In genomic region chr18:67261931-67262552, GRCh38 we compare ENCODE assay signal across 21 cellular contexts.
DNase-seq lines count a peak whose midpoint lies in the region; ATAC-seq and TF ChIP-seq lines count a peak whose summit lies in the region.
"Had no signal": no experiment of that assay in that cellular context is flagged by ENCODE, and none has a peak within 500 bp of the region (broad histone marks: within the 10 kb centered on the region; RNA-seq: fewer than 3 reads in every experiment).

No MANE protein-coding gene starts in this region.

- no peak overlapping the region for H3K4me3 Mint-ChIP-seq in activated CD4-positive, alpha-beta memory T cell treated with anti-CD3 and anti-CD28 coated beads, Interleukin-2, amount 10 ng/mL, durations not matched to agents 7 days and 5 days
- no peak overlapping the region for H3K4me3 Mint-ChIP-seq in activated CD4-positive, alpha-beta memory T cell treated with anti-CD3 and anti-CD28 coated beads for 36 hours
- no peak overlapping the region for H3K4me3 Mint-ChIP-seq in activated CD8-positive, alpha-beta T cell treated with anti-CD3 and anti-CD28 coated beads, Interleukin-2, amount 10 ng/mL, durations not matched to agents 7 days and 5 days
- H3K4me3 Mint-ChIP-seq: activated T-helper 1 cell treated with anti-CD3 and anti-CD28 coated beads, Interleukin-12 subunit alpha, Interleukin-12 subunit beta, Interleukin-2, Interleukin-4 antibody, amounts not matched to agents 30 ng/mL and 10 ng/mL and 1 ng/mL, durations not matched to agents 14 hours and 24 hours and 36 hours; HFFc6; IgD-negative memory B cell had no signal

- no peak overlapping the region for H3K9ac ChIP-seq in parathyroid adenoma
- H3K9ac ChIP-seq: BLaER1 treated with 17β-estradiol and CSF1 and Interleukin-3, amounts not matched to agents 10 nM and 100 nM had no signal

- CTCF ChIA-PET in activated CD4-positive, alpha-beta memory T cell treated with anti-CD3 and anti-CD28 coated beads, Interleukin-2, amount 10 ng/mL, durations not matched to agents 7 days and 5 days (lab: Charles Lee): no interaction called here
- CTCF ChIA-PET in activated CD4-positive, alpha-beta memory T cell treated with anti-CD3 and anti-CD28 coated beads for 36 hours (lab: Charles Lee): interaction anchor here (0.7 kb wide), 1 partner anchor 65 kb away, joined by 3 read pairs; no protein-coding TSS in a partner anchor
- CTCF ChIA-PET in activated CD8-positive, alpha-beta T cell treated with anti-CD3 and anti-CD28 coated beads, Interleukin-2, amount 10 ng/mL, durations not matched to agents 7 days and 5 days (lab: Charles Lee): no interaction called here

- POLR2A ChIA-PET in activated CD4-positive, alpha-beta memory T cell treated with anti-CD3 and anti-CD28 coated beads, Interleukin-2, amount 10 ng/mL, durations not matched to agents 7 days and 5 days (lab: Charles Lee): no interaction called here
- POLR2A ChIA-PET in activated CD4-positive, alpha-beta memory T cell treated with anti-CD3 and anti-CD28 coated beads for 36 hours (lab: Charles Lee): no interaction called here
- POLR2A ChIA-PET in activated CD8-positive, alpha-beta T cell treated with anti-CD3 and anti-CD28 coated beads, Interleukin-2, amount 10 ng/mL, durations not matched to agents 7 days and 5 days (lab: Charles Lee): no interaction called here

- H3K4me1 ChIP-seq in parathyroid adenoma: no peaks in the 10 kb centered on the region

- H3K27ac Mint-ChIP-seq in activated CD4-positive, alpha-beta memory T cell treated with anti-CD3 and anti-CD28 coated beads, Interleukin-2, amount 10 ng/mL, durations not matched to agents 7 days and 5 days: peak overlapping the region; percentile 32
- H3K27ac Mint-ChIP-seq in activated CD4-positive, alpha-beta memory T cell treated with anti-CD3 and anti-CD28 coated beads for 36 hours: no peak overlapping the region
- H3K27ac Mint-ChIP-seq in activated CD8-positive, alpha-beta T cell treated with anti-CD3 and anti-CD28 coated beads, Interleukin-2, amount 10 ng/mL, durations not matched to agents 7 days and 5 days: peak overlapping the region; percentile 76
- H3K27ac Mint-ChIP-seq: activated T-helper 1 cell treated with anti-CD3 and anti-CD28 coated beads, Interleukin-12 subunit alpha, Interleukin-12 subunit beta, Interleukin-2, Interleukin-4 antibody, amounts not matched to agents 30 ng/mL and 10 ng/mL and 1 ng/mL, durations not matched to agents 14 hours and 24 hours and 36 hours; IgD-negative memory B cell had no signal

- H3K9me3 Mint-ChIP-seq in activated CD4-positive, alpha-beta memory T cell treated with anti-CD3 and anti-CD28 coated beads, Interleukin-2, amount 10 ng/mL, durations not matched to agents 7 days and 5 days: no peaks in the 10 kb centered on the region
- no peaks in the 10 kb centered on the region for H3K9me3 Mint-ChIP-seq in activated CD4-positive, alpha-beta memory T cell treated with anti-CD3 and anti-CD28 coated beads for 36 hours
- H3K9me3 Mint-ChIP-seq in activated CD8-positive, alpha-beta T cell treated with anti-CD3 and anti-CD28 coated beads, Interleukin-2, amount 10 ng/mL, durations not matched to agents 7 days and 5 days (ENCODE audit: insufficient read depth): no peaks in the 10 kb centered on the region
- H3K9me3 Mint-ChIP-seq: activated T-helper 1 cell treated with anti-CD3 and anti-CD28 coated beads, Interleukin-12 subunit alpha, Interleukin-12 subunit beta, Interleukin-2, Interleukin-4 antibody, amounts not matched to agents 30 ng/mL and 10 ng/mL and 1 ng/mL, durations not matched to agents 14 hours and 24 hours and 36 hours; IgD-negative memory B cell had no signal

- no peaks in the 10 kb centered on the region for H3K36me3 ChIP-seq in parathyroid adenoma (ENCODE audit: control insufficient read depth, insufficient read depth, low read length)
- H3K36me3 ChIP-seq: BLaER1 treated with 17β-estradiol and CSF1 and Interleukin-3, amounts not matched to agents 10 nM and 100 nM; brain microvascular endothelial cell; spleen; upper lobe of left lung had no signal

- intact Hi-C loops in activated CD4-positive, alpha-beta memory T cell treated with anti-CD3 and anti-CD28 coated beads for 36 hours (cut with micrococcal nuclease): no loop called here

- H3K9me3 ChIP-seq in parathyroid adenoma (ENCODE audit: control insufficient read depth, low read length): no peaks in the 10 kb centered on the region
- H3K9me3 ChIP-seq: BLaER1 treated with 17β-estradiol and CSF1 and Interleukin-3, amounts not matched to agents 10 nM and 100 nM; mucosa of descending colon; spleen; upper lobe of left lung had no signal

- DNase-seq in activated CD4-positive, alpha-beta memory T cell treated with anti-CD3 and anti-CD28 coated beads, Interleukin-2, amount 10 ng/mL, durations not matched to agents 7 days and 5 days: no peak
- no peak for DNase-seq in activated CD4-positive, alpha-beta memory T cell treated with anti-CD3 and anti-CD28 coated beads for 36 hours
- DNase-seq in activated CD8-positive, alpha-beta T cell treated with anti-CD3 and anti-CD28 coated beads, Interleukin-2, amount 10 ng/mL, durations not matched to agents 7 days and 5 days: no peak
- DNase-seq in NCI-H510A treated with DMSO at 0.1 percent for 48 hours (lab: John Stamatoyannopoulos, UW) (no peak), HPDE6-E6E7 (ENCODE audit: extremely low spot score) (no peak)
- DNase-seq: activated CD4-positive, alpha-beta T cell treated with anti-CD3 and anti-CD28 coated beads, Interleukin-2, amount 50 U/mL, for 4 hours; brain microvascular endothelial cell; HFFc6; mucosa of descending colon; NCI-H187 treated with DMSO at 0.1 percent for 48 hours; spleen; stimulated activated CD4-positive, alpha-beta T cell treated with anti-CD3 and anti-CD28 coated beads, Interleukin-4, amount 100 ng/mL, for 24 hours; upper lobe of left lung had no signal

- no peak overlapping the region for H3K27ac ChIP-seq in parathyroid adenoma
- H3K27ac ChIP-seq: BLaER1 treated with 17β-estradiol and CSF1 and Interleukin-3, amounts not matched to agents 10 nM and 100 nM; brain microvascular endothelial cell; coronary artery; SK-N-MC; spleen; upper lobe of left lung had no signal

- peak overlapping the region; percentile 40 for H3K4me2 ChIP-seq in parathyroid adenoma (ENCODE audit: low read length)
- H3K4me2 ChIP-seq: BLaER1 treated with 17β-estradiol and CSF1 and Interleukin-3, amounts not matched to agents 10 nM and 100 nM had no signal

- no peaks in the 10 kb centered on the region for H3K27me3 ChIP-seq in parathyroid adenoma (ENCODE audit: control insufficient read depth, insufficient read depth, low read length)
- H3K27me3 ChIP-seq: BLaER1 treated with 17β-estradiol and CSF1 and Interleukin-3, amounts not matched to agents 10 nM and 100 nM; brain microvascular endothelial cell; spleen; upper lobe of left lung had no signal

- ATAC-seq in HG02798 (IDR thresholded peaks at IDR 0.05; ENCODE audit: poor library complexity, unreplicated experiment) (peak; percentile 64), GM19397 (IDR thresholded peaks at IDR 0.05; ENCODE audit: unreplicated experiment) (no peak)
- ATAC-seq in activated CD8-positive, alpha-beta T cell treated with anti-CD3 and anti-CD28 coated beads, Interleukin-2, amount 10 ng/mL, durations not matched to agents 7 days and 5 days: no peak
- ATAC-seq: mucosa of descending colon had no signal

- H3K27me3 Mint-ChIP-seq in activated CD4-positive, alpha-beta memory T cell treated with anti-CD3 and anti-CD28 coated beads, Interleukin-2, amount 10 ng/mL, durations not matched to agents 7 days and 5 days: no peaks in the 10 kb centered on the region
- H3K27me3 Mint-ChIP-seq in activated CD4-positive, alpha-beta memory T cell treated with anti-CD3 and anti-CD28 coated beads for 36 hours: no peaks in the 10 kb centered on the region
- no peaks in the 10 kb centered on the region for H3K27me3 Mint-ChIP-seq in activated CD8-positive, alpha-beta T cell treated with anti-CD3 and anti-CD28 coated beads, Interleukin-2, amount 10 ng/mL, durations not matched to agents 7 days and 5 days (ENCODE audit: low read depth)
- H3K27me3 Mint-ChIP-seq: IgD-negative memory B cell had no signal

- peaks cover 44% of the 10 kb centered on the region for H3K4me1 Mint-ChIP-seq in activated CD4-positive, alpha-beta memory T cell treated with anti-CD3 and anti-CD28 coated beads, Interleukin-2, amount 10 ng/mL, durations not matched to agents 7 days and 5 days
- peaks cover 32% of the 10 kb centered on the region for H3K4me1 Mint-ChIP-seq in activated CD4-positive, alpha-beta memory T cell treated with anti-CD3 and anti-CD28 coated beads for 36 hours (ENCODE audit: low read depth)
- H3K4me1 Mint-ChIP-seq in activated CD8-positive, alpha-beta T cell treated with anti-CD3 and anti-CD28 coated beads, Interleukin-2, amount 10 ng/mL, durations not matched to agents 7 days and 5 days (ENCODE audit: low read depth): peaks cover 40% of the 10 kb centered on the region
- H3K4me1 Mint-ChIP-seq: IgD-negative memory B cell had no signal

- TF ChIP-seq CTCF in parathyroid adenoma (IDR thresholded peaks at IDR 0.05): no peak

- H3K36me3 Mint-ChIP-seq in activated CD4-positive, alpha-beta memory T cell treated with anti-CD3 and anti-CD28 coated beads, Interleukin-2, amount 10 ng/mL, durations not matched to agents 7 days and 5 days (ENCODE audit: low read depth): no peaks in the 10 kb centered on the region
- H3K36me3 Mint-ChIP-seq in activated CD4-positive, alpha-beta memory T cell treated with anti-CD3 and anti-CD28 coated beads for 36 hours: no peaks in the 10 kb centered on the region
- no peaks in the 10 kb centered on the region for H3K36me3 Mint-ChIP-seq in activated CD8-positive, alpha-beta T cell treated with anti-CD3 and anti-CD28 coated beads, Interleukin-2, amount 10 ng/mL, durations not matched to agents 7 days and 5 days (ENCODE audit: low read depth)
- H3K36me3 Mint-ChIP-seq: IgD-negative memory B cell had no signal

- H3K4me3 ChIP-seq in parathyroid adenoma (ENCODE audit: low read depth, low read length): no peak overlapping the region
- H3K4me3 ChIP-seq: BLaER1 treated with 17β-estradiol and CSF1 and Interleukin-3, amounts not matched to agents 10 nM and 100 nM; coronary artery; mucosa of descending colon; SK-N-MC; spleen; upper lobe of left lung had no signal

- no peak overlapping the region for H2AFZ ChIP-seq in parathyroid adenoma

- H3K79me2 ChIP-seq in parathyroid adenoma: no peaks in the 10 kb centered on the region
